In the genomic region with DNA sequence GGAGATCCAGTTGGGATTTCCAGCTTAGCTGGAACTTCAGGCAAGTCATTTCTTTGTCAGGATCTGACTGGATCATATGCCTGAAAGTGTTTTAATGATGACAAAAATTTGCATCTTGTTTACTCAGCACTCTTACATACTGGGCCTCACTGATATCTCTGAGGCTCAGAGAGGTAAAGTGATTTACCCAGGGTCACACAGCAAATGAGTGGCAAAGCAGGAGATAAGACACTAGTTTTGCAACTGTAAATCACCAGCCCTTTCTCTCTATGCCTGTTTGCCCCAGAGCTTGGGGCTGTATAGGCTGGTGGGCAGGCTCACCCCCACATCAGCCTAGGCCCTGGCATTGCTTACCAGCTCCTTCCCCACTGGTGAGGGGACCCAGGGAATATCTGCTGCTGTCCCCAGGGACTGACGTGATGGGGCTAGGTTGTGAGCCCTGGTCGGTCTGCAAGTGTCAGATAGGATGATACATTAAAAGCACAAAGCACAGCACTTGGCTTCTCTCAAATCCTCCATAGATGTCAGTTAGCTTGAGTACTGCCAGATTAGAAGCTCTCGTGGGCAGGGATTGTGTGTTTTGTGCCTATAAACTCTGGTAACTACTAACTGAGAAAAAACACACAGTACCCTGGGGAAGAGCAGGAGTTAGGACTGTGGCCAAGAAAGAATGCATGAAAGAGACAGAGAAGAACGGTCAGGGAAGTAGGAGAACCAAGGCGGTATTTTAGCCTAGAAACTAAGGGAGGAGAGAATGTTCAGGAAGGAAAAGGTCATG, we compare ENCODE assay signal across 30 cellular contexts.
A peak's percentile ranks its signal among the peaks of the same experiment; 100 is the strongest.
DNase-seq lines count a peak whose midpoint lies in the region; ATAC-seq and TF ChIP-seq lines count a peak whose summit lies in the region.
"Had no signal": no experiment of that assay in that cellular context is flagged by ENCODE, and none has a peak within 500 bp of the region (broad histone marks: within the 10 kb centered on the region; RNA-seq: fewer than 3 reads in every experiment).

No MANE protein-coding gene starts in this region.

- H3K9me2 ChIP-seq in Loucy (replicated peaks; ENCODE audit: low read depth, low read length): no peaks in the 10 kb centered on the region

- H3K27me3 ChIP-seq in Loucy (ENCODE audit: insufficient read depth, low read length, poor library complexity, severe bottlenecking) (no peaks in the 10 kb centered on the region), muscle layer of colon (ENCODE audit: control insufficient read depth in 1 of 2, insufficient read depth in 2 of 2, low read length in 2 of 2) (no peaks in the 10 kb centered on the region), subcutaneous abdominal adipose tissue (ENCODE audit: control insufficient read depth in 5 of 5, insufficient read depth in 4 of 5, low read length in 5 of 5) (no peaks in the 10 kb centered on the region)
- H3K27me3 ChIP-seq: colonic mucosa, SJSA1, suprapubic skin, vagina had no signal

- no peak overlapping the region for H3K4me3 ChIP-seq in Loucy (ENCODE audit: low read length, poor library complexity, severe bottlenecking)
- H3K4me3 ChIP-seq in muscle layer of colon (ENCODE audit: low read depth in 1 of 2, low read length in 2 of 2): peak overlapping the region in 1 of 2 donors; percentile 25
- H3K4me3 ChIP-seq in subcutaneous abdominal adipose tissue (ENCODE audit: low read depth in 1 of 5, low read length in 5 of 5): peak overlapping the region in 1 of 5 donors; percentile 19
- H3K4me3 ChIP-seq: colonic mucosa, SJSA1, suprapubic skin, vagina had no signal

- no peaks in the 10 kb centered on the region for H4K20me1 ChIP-seq in Loucy (ENCODE audit: insufficient read depth, low read length, poor library complexity, severe bottlenecking)

- peak overlapping the region; percentile 12 for H3K27ac ChIP-seq in cingulate gyrus (ENCODE audit: low read depth, low read length)
- H3K27ac ChIP-seq in muscle layer of colon (ENCODE audit: low read depth, low read length): peak overlapping the region; percentile 85
- H3K27ac ChIP-seq in subcutaneous abdominal adipose tissue (ENCODE audit: low read depth, low read length): peak overlapping the region; percentile 91
- H3K27ac ChIP-seq: C4-2B, colonic mucosa, SJSA1, suprapubic skin, vagina had no signal

- DNase-seq in activated gamma-delta T cell (lab: John Stamatoyannopoulos, UW) (no peak), iPS-NIHi11 (ENCODE audit: low spot score) (no peak), NCI-H524 (lab: John Stamatoyannopoulos, UW) (no peak)
- DNase-seq: activated B cell treated with CpG ODN at 0.5 μM for 24 hours; activated CD4-positive, alpha-beta T cell treated with anti-CD3 and anti-CD28 coated beads, Interleukin-2, amount 50 U/mL, for 1 hour; activated naive CD4-positive, alpha-beta T cell treated with anti-CD3 and anti-CD28 coated beads, Interleukin-2, amount 10 ng/mL, durations not matched to agents 7 days and 5 days; activated T-cell treated with anti-CD3 and anti-CD28 coated beads, Interleukin-2, amount 50 U/mL, for 48 hours; Calu3; colonic mucosa; DND-41; effector memory CD8-positive, alpha-beta T cell; erythroblast; foreskin melanocyte; left cardiac atrium; mesendoderm; naive thymus-derived CD4-positive, alpha-beta T cell; NCI-H1105; NCI-H187 treated with DMSO at 0.1 percent for 48 hours; occipital lobe; stimulated activated CD4-positive, alpha-beta T cell treated with anti-CD3 and anti-CD28 coated beads, Interleukin-4, amount 100 ng/mL, for 24 hours had no signal

- H3K4me1 ChIP-seq in Loucy (ENCODE audit: insufficient read depth, low read length, poor library complexity, severe bottlenecking) (no peaks in the 10 kb centered on the region), muscle layer of colon (ENCODE audit: insufficient read depth, low read length) (peaks cover 68% of the 10 kb centered on the region), subcutaneous abdominal adipose tissue (ENCODE audit: control insufficient read depth in 5 of 5, insufficient read depth in 5 of 5, low read length in 5 of 5) (peaks cover 22 to 72% (median 65%) of the 10 kb centered on the region in 5 donors)
- H3K4me1 ChIP-seq: colonic mucosa had no signal

- no peak overlapping the region for H3K4me2 ChIP-seq in Loucy (ENCODE audit: low read depth, low read length, poor library complexity, severe bottlenecking)

- H3K36me3 ChIP-seq in Loucy (ENCODE audit: insufficient read depth, low read length) (no peaks in the 10 kb centered on the region), muscle layer of colon (ENCODE audit: insufficient read depth, low read length) (no peaks in the 10 kb centered on the region), subcutaneous abdominal adipose tissue (ENCODE audit: control insufficient read depth in 5 of 5, insufficient read depth in 5 of 5, low read length in 5 of 5) (no peaks in the 10 kb centered on the region)
- H3K36me3 ChIP-seq: colonic mucosa, SJSA1, suprapubic skin, vagina had no signal

- no peak for TF ChIP-seq CTCF in Loucy (conservative IDR thresholded peaks at IDR 0.05; ENCODE audit: low read length)

- H2AFZ ChIP-seq in Loucy (ENCODE audit: low read length): peak overlapping the region; percentile 30; the same call in 1 of the 2 replicates

- H3F3A ChIP-seq in Loucy (ENCODE audit: low read depth): no peaks in the 10 kb centered on the region

- no peak for ATAC-seq in HG03045 (IDR thresholded peaks at IDR 0.05; ENCODE audit: unreplicated experiment)
- ATAC-seq: effector memory CD8-positive, alpha-beta T cell; naive thymus-derived CD4-positive, alpha-beta T cell; stimulated activated effector memory CD8-positive, alpha-beta T cell treated with anti-CD3 and anti-CD28 coated beads, Interleukin-12 subunit alpha, Interleukin-12 subunit beta, amount 100 ng/mL, for 72 hours had no signal

- no peak overlapping the region for H3K9ac ChIP-seq in Loucy (ENCODE audit: low read depth, low read length, poor library complexity, severe bottlenecking)
- H3K9ac ChIP-seq in muscle layer of colon (ENCODE audit: low read length): no peak overlapping the region
- peak overlapping the region in 3 of 5 donors; percentile 3 to 52 (median 14) for H3K9ac ChIP-seq in subcutaneous abdominal adipose tissue (ENCODE audit: low read length in 5 of 5)

- H3K79me2 ChIP-seq in Loucy (ENCODE audit: insufficient read depth, low read length): no peaks in the 10 kb centered on the region

- H3K9me3 ChIP-seq in Loucy (ENCODE audit: insufficient read depth, low read depth, low read length): no peaks in the 10 kb centered on the region
- H3K9me3 ChIP-seq in muscle layer of colon (ENCODE audit: low read length): no peaks in the 10 kb centered on the region
- no peaks in the 10 kb centered on the region for H3K9me3 ChIP-seq in subcutaneous abdominal adipose tissue (ENCODE audit: control insufficient read depth in 5 of 5, low read length in 5 of 5)
- H3K9me3 ChIP-seq: colonic mucosa, SJSA1, suprapubic skin, vagina had no signal

Comparison
In these comparisons a context has a peak if more than half of its experiments do, and no peak if none do; other contexts are left out.
1. H3K9ac ChIP-seq: peak in subcutaneous abdominal adipose tissue (3 of 5); none in Loucy (single experiment) and muscle layer of colon (single experiment).
2. H3K27ac ChIP-seq: peak in every context shown above with its lines; median percentile 91 in subcutaneous abdominal adipose tissue; 85 in muscle layer of colon; 12 in cingulate gyrus.